Comparison of ENCODE assay signal across 10 cellular contexts in the genomic region with DNA sequence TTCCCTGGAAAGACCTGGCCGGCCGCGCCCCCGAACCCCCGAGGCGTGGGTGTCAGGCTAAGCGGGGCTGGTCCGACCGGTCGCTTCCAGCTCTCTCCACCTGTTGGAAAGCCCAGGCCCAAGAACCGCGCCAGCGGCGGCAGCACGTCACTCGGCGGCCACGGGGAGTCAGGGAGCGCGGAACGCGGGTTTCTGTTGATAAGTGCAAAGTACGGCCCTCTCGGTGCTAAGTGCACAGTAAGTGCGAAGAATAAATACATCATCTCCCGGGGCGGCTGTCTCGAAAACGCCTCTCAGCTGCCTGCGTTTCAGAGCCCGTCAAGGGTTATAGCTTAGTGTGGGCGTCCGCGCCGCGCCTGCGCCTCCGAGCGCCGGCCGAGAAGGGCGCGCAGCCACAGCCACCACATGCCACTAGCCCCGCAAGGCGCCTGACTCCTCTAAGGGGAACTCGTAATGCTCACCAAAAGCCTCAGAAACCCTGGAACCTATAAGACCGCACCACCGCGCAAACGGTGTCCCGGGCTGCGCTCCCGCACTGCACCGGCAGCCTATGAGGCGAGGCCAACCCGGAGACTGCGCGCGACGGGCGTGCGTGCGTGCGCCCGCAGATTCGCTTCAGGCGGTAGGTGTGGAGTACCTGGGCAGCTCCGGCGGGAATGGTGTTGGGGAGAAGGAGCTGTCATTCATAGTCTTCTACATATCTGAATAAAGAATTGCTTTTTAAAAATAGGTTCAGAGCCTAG. TPM values are rescaled to one million over a fixed set of nuclear protein-coding genes. Genes with fewer than 3 reads are reported as not detected.
DNase-seq lines count a peak whose midpoint lies in the region; ATAC-seq and TF ChIP-seq lines count a peak whose summit lies in the region.
"Had no signal": no experiment of that assay in that cellular context is flagged by ENCODE, and none has a peak within 500 bp of the region (broad histone marks: within the 10 kb centered on the region; RNA-seq: fewer than 3 reads in every experiment).

No MANE protein-coding gene starts in this region.

- H3K4me3 Mint-ChIP-seq in endodermal cell, result peak overlapping the region; percentile 60
- peak overlapping the region in 2 of 10 donors; percentile 6 to 45 for H3K4me3 Mint-ChIP-seq in naive thymus-derived CD4-positive, alpha-beta T cell

- no peaks in the 10 kb centered on the region for H3K9me3 Mint-ChIP-seq in endodermal cell
- H3K9me3 Mint-ChIP-seq in naive thymus-derived CD4-positive, alpha-beta T cell, result peaks cover 0 to 17% (median 6%) of the 10 kb centered on the region in 11 donors

- no peaks in the 10 kb centered on the region for H3K36me3 Mint-ChIP-seq in endodermal cell (ENCODE audit: low read depth)
- H3K36me3 Mint-ChIP-seq in naive thymus-derived CD4-positive, alpha-beta T cell, result peaks cover 0 to 13% (median 0%) of the 10 kb centered on the region in 5 donors

- peak; percentile 20 for ATAC-seq in naive thymus-derived CD4-positive, alpha-beta T cell
- no peak for ATAC-seq in GM19351 (IDR thresholded peaks at IDR 0.05; ENCODE audit: unreplicated experiment)

- TF ChIP-seq CTCF in BE2C (IDR thresholded peaks at IDR 0.05; ENCODE audit: low read depth, low read length) (no peak), endodermal cell (conservative IDR thresholded peaks at IDR 0.05) (no peak)

- H3K27me3 ChIP-seq in BE2C (peaks cover 88% of the 10 kb centered on the region), endodermal cell (ENCODE audit: control insufficient read depth, insufficient read depth, low read length, poor library complexity, severe bottlenecking) (peaks cover 100% of the 10 kb centered on the region)
- H3K27me3 ChIP-seq in naive thymus-derived CD4-positive, alpha-beta T cell (ENCODE audit: control insufficient read depth in 2 of 2, insufficient read depth in 2 of 2, low read length in 2 of 2), result peaks cover 0 to 8% of the 10 kb centered on the region in 2 donors
- H3K27me3 ChIP-seq in effector memory CD4-positive, alpha-beta T cell (replicated peaks; ENCODE audit: control insufficient read depth, insufficient read depth, low read length, poor library complexity, severe bottlenecking), result peaks cover 23% of the 10 kb centered on the region

- H3K27ac Mint-ChIP-seq in endodermal cell, result no peak overlapping the region
- H3K27ac Mint-ChIP-seq in naive thymus-derived CD4-positive, alpha-beta T cell, result no peak overlapping the region

- H3K36me3 ChIP-seq in BE2C, result no peaks in the 10 kb centered on the region
- H3K36me3 ChIP-seq in endodermal cell (ENCODE audit: control insufficient read depth, insufficient read depth, low read length), result no peaks in the 10 kb centered on the region
- no peaks in the 10 kb centered on the region for H3K36me3 ChIP-seq in naive thymus-derived CD4-positive, alpha-beta T cell (ENCODE audit: control insufficient read depth in 2 of 3, insufficient read depth in 3 of 3, low read length in 3 of 3)
- H3K36me3 ChIP-seq in effector memory CD4-positive, alpha-beta T cell (ENCODE audit: control insufficient read depth, insufficient read depth, low read length), result no peaks in the 10 kb centered on the region

- H3K4me1 ChIP-seq in BE2C (no peaks in the 10 kb centered on the region), endodermal cell (ENCODE audit: control insufficient read depth, insufficient read depth, low read length) (peaks cover 4% of the 10 kb centered on the region)
- H3K4me1 ChIP-seq in naive thymus-derived CD4-positive, alpha-beta T cell (ENCODE audit: control insufficient read depth in 2 of 2, insufficient read depth in 2 of 2, low read length in 2 of 2), result no peaks in the 10 kb centered on the region
- H3K4me1 ChIP-seq in effector memory CD4-positive, alpha-beta T cell (ENCODE audit: control insufficient read depth, insufficient read depth, low read length, poor library complexity, severe bottlenecking), result no peaks in the 10 kb centered on the region

- peaks cover 12% of the 10 kb centered on the region for H3K4me1 Mint-ChIP-seq in endodermal cell
- peaks cover 0 to 10% (median 1%) of the 10 kb centered on the region in 7 donors for H3K4me1 Mint-ChIP-seq in naive thymus-derived CD4-positive, alpha-beta T cell

- intact Hi-C loops in naive thymus-derived CD4-positive, alpha-beta T cell (cut with micrococcal nuclease), result loop anchor here in 1 of 2 donors (10.0 kb wide), 1 partner anchor 889 kb away; no protein-coding TSS in a partner anchor

- no peak overlapping the region for H3K27ac ChIP-seq in endodermal cell (ENCODE audit: low read depth, low read length)
- H3K27ac ChIP-seq in naive thymus-derived CD4-positive, alpha-beta T cell (ENCODE audit: low read depth, low read length), result no peak overlapping the region
- H3K27ac ChIP-seq in effector memory CD4-positive, alpha-beta T cell (ENCODE audit: insufficient read depth, low read length, poor library complexity, severe bottlenecking), result no peak overlapping the region
- H3K27ac ChIP-seq: epithelial cell of prostate had no signal

- no peaks in the 10 kb centered on the region for H3K9me3 ChIP-seq in BE2C
- H3K9me3 ChIP-seq in endodermal cell (ENCODE audit: control insufficient read depth, low read length), result no peaks in the 10 kb centered on the region
- H3K9me3 ChIP-seq in naive thymus-derived CD4-positive, alpha-beta T cell (ENCODE audit: control insufficient read depth in 2 of 3, low read length in 3 of 3), result no peaks in the 10 kb centered on the region
- H3K9me3 ChIP-seq in effector memory CD4-positive, alpha-beta T cell (ENCODE audit: control insufficient read depth, low read length), result no peaks in the 10 kb centered on the region

- CTCF ChIA-PET in naive thymus-derived CD4-positive, alpha-beta T cell (lab: Charles Lee), result no interaction called here

- H3K27me3 Mint-ChIP-seq in endodermal cell (ENCODE audit: insufficient read depth), result peaks cover 98% of the 10 kb centered on the region
- H3K27me3 Mint-ChIP-seq in naive thymus-derived CD4-positive, alpha-beta T cell, result peaks cover 60 to 84% (median 81%) of the 10 kb centered on the region in 5 donors

- H3K9ac ChIP-seq in endodermal cell (ENCODE audit: extremely low read depth, low read length, poor library complexity, severe bottlenecking), result no peak overlapping the region

- in situ Hi-C loops in ACHN (cut with HindIII; ENCODE audit: low pct_ligation_motif_present, low pct_unique_long_range_greater_than_20kb, low sequenced_read_pairs), result no loop called here

- POLR2A ChIA-PET in naive thymus-derived CD4-positive, alpha-beta T cell (lab: Charles Lee), result no interaction called here

- DNase-seq in BE2C (peak; percentile 34), HPDE6-E6E7 (ENCODE audit: extremely low spot score) (peak; percentile 33), endodermal cell (peak; percentile 83), putamen (ENCODE audit: low spot score) (no peak), ACHN (no peak)
- DNase-seq in naive thymus-derived CD4-positive, alpha-beta T cell, result no peak
- no peak for DNase-seq in effector memory CD4-positive, alpha-beta T cell
- DNase-seq: NK-92 treated with Interleukin-12 subunit alpha and Interleukin-12 subunit beta, amount 100 ng/mL, for 24 hours had no signal

- H3K4me3 ChIP-seq in BE2C (ENCODE audit: low read depth, low read length) (peak overlapping the region; percentile 58), endodermal cell (ENCODE audit: low read length) (peak overlapping the region; percentile 80)
- no peak overlapping the region for H3K4me3 ChIP-seq in naive thymus-derived CD4-positive, alpha-beta T cell (ENCODE audit: low read length)
- no peak overlapping the region for H3K4me3 ChIP-seq in effector memory CD4-positive, alpha-beta T cell (ENCODE audit: insufficient read depth, low read depth, low read length, poor library complexity, severe bottlenecking)

- 0 to 1% methylated on average over 29 to 69 of the region's 69 CpGs for WGBS in endodermal cell (ENCODE audit: insufficient coverage in 1 of 2, insufficient read length in 1 of 2), 2 experiments

RNA-seq across cellular contexts. Expression of gene TBX18, which starts 9.2 kb away (rescaled TPM):
- 0.22 TPM for polyA plus RNA-seq in BE2C (2012; ENCODE audit: insufficient read depth, insufficient read length, low read depth)
- total RNA-seq in endodermal cell, result 1 to 10 TPM; 1.3 to 2.3 TPM
- polyA plus RNA-seq in endodermal cell (2013, experiment 1 of 2), result 0.36 TPM
- polyA plus RNA-seq in endodermal cell (2013, experiment 2 of 2), result 0.29 TPM
- total RNA-seq in naive thymus-derived CD4-positive, alpha-beta T cell, result not detected
- not detected for polyA plus RNA-seq in naive thymus-derived CD4-positive, alpha-beta T cell

Comparison
In these comparisons a context has a peak if more than half of its experiments do, and no peak if none do; other contexts are left out.
1. DNase-seq: peak in BE2C (single experiment), HPDE6-E6E7 (single experiment) and endodermal cell (single experiment); none in naive thymus-derived CD4-positive, alpha-beta T cell (0 of 9), putamen (single experiment), effector memory CD4-positive, alpha-beta T cell (0 of 3) and ACHN (single experiment).
2. H3K4me3 ChIP-seq: peak in BE2C (single experiment) and endodermal cell (single experiment); none in naive thymus-derived CD4-positive, alpha-beta T cell (single experiment) and effector memory CD4-positive, alpha-beta T cell (single experiment).